21 cellular contexts compared by ENCODE assay signal in genomic region chr16:81472391-81472790, GRCh38. TPM values are rescaled to one million over a fixed set of nuclear protein-coding genes. Genes with fewer than 3 reads are reported as not detected.
A peak's percentile ranks its signal among the peaks of the same experiment; 100 is the strongest.
DNase-seq lines count a peak whose midpoint lies in the region; ATAC-seq and TF ChIP-seq lines count a peak whose summit lies in the region.
"Had no signal": no experiment of that assay in that cellular context is flagged by ENCODE, and none has a peak within 500 bp of the region (broad histone marks: within the 10 kb centered on the region; RNA-seq: fewer than 3 reads in every experiment).

No MANE protein-coding gene starts in this region.

- CTCF ChIA-PET in activated CD8-positive, alpha-beta T cell treated with anti-CD3 and anti-CD28 coated beads, Interleukin-2, amount 10 ng/mL, durations not matched to agents 7 days and 5 days (lab: Charles Lee): interaction anchor here (1.4 kb wide), 1 partner anchor 69 kb away, joined by 3 read pairs; no protein-coding TSS in a partner anchor
- CTCF ChIA-PET in activated CD8-positive, alpha-beta T cell treated with anti-CD3 and anti-CD28 coated beads for 36 hours (lab: Charles Lee): no interaction called here

- TF ChIP-seq EP300 in stomach (IDR thresholded peaks at IDR 0.05): no peak

- H3K36me3 ChIP-seq in liver (ENCODE audit: control insufficient read depth in 4 of 4, insufficient read depth in 3 of 4, low read depth in 1 of 4, low read length in 3 of 4) (peaks cover 0 to 4% (median 0%) of the 10 kb centered on the region in 4 donors), stomach (peaks cover 0 to 12% (median 8%) of the 10 kb centered on the region in 4 donors)
- H3K36me3 ChIP-seq: SJCRH30 had no signal

- peak overlapping the region; percentile 68 to 69 for H3K27ac ChIP-seq in liver (ENCODE audit: low read depth in 1 of 2, low read length in 2 of 2)
- H3K27ac ChIP-seq in stomach: peak overlapping the region; percentile 21 to 64 (median 45)
- H3K27ac ChIP-seq: body of pancreas, SJCRH30 had no signal

- intact Hi-C loops in activated CD8-positive, alpha-beta T cell treated with anti-CD3 and anti-CD28 coated beads for 36 hours (cut with micrococcal nuclease): no loop called here
- intact Hi-C loops in stomach (cut with DNase I; ENCODE audit: low total_unique reads): no loop called here

- POLR2A ChIA-PET in activated CD8-positive, alpha-beta T cell treated with anti-CD3 and anti-CD28 coated beads, Interleukin-2, amount 10 ng/mL, durations not matched to agents 7 days and 5 days (lab: Charles Lee): interaction anchor here (0.7 to 1.7 kb wide), 3 partner anchors 9 to 13 kb away, joined by 3 to 4 read pairs (median 3); no protein-coding TSS in a partner anchor
- POLR2A ChIA-PET in activated CD8-positive, alpha-beta T cell treated with anti-CD3 and anti-CD28 coated beads for 36 hours (lab: Charles Lee): interaction anchor here (0.6 to 1.5 kb wide), 3 partner anchors 22 to 1830 kb away, joined by 3 read pairs; no protein-coding TSS in a partner anchor

- H3K9me3 ChIP-seq in T-helper 17 cell (ENCODE audit: control insufficient read depth, low read length, poor library complexity, severe bottlenecking): no peaks in the 10 kb centered on the region
- no peaks in the 10 kb centered on the region for H3K9me3 ChIP-seq in liver (ENCODE audit: control insufficient read depth in 4 of 4, low read length in 3 of 4)
- H3K9me3 ChIP-seq in stomach: no peaks in the 10 kb centered on the region
- H3K9me3 ChIP-seq: body of pancreas, SJCRH30 had no signal

- H3K27me3 Mint-ChIP-seq in activated CD8-positive, alpha-beta T cell treated with anti-CD3 and anti-CD28 coated beads, Interleukin-2, amount 10 ng/mL, durations not matched to agents 7 days and 5 days (ENCODE audit: low read depth): no peaks in the 10 kb centered on the region
- H3K27me3 Mint-ChIP-seq in activated CD8-positive, alpha-beta T cell treated with anti-CD3 and anti-CD28 coated beads for 36 hours: no peaks in the 10 kb centered on the region
- H3K27me3 Mint-ChIP-seq in T-helper 17 cell: no peaks in the 10 kb centered on the region

- H3K27ac Mint-ChIP-seq in activated CD8-positive, alpha-beta T cell treated with anti-CD3 and anti-CD28 coated beads, Interleukin-2, amount 10 ng/mL, durations not matched to agents 7 days and 5 days: peak overlapping the region; percentile 43
- H3K27ac Mint-ChIP-seq in activated CD8-positive, alpha-beta T cell treated with anti-CD3 and anti-CD28 coated beads for 36 hours: no peak overlapping the region
- peak overlapping the region; percentile 69 for H3K27ac Mint-ChIP-seq in T-helper 17 cell

- no peak overlapping the region for H3K4me3 Mint-ChIP-seq in activated CD8-positive, alpha-beta T cell treated with anti-CD3 and anti-CD28 coated beads, Interleukin-2, amount 10 ng/mL, durations not matched to agents 7 days and 5 days
- H3K4me3 Mint-ChIP-seq in activated CD8-positive, alpha-beta T cell treated with anti-CD3 and anti-CD28 coated beads for 36 hours: no peak overlapping the region
- H3K4me3 Mint-ChIP-seq in T-helper 17 cell: no peak overlapping the region
- H3K4me3 Mint-ChIP-seq: CD8-positive, alpha-beta T cell had no signal

- no peaks in the 10 kb centered on the region for H3K27me3 ChIP-seq in liver (ENCODE audit: control insufficient read depth in 4 of 4, insufficient read depth in 4 of 4, low read length in 3 of 4)
- no peaks in the 10 kb centered on the region for H3K27me3 ChIP-seq in stomach
- H3K27me3 ChIP-seq: body of pancreas, SJCRH30 had no signal

- no peak for TF ChIP-seq POLR2A in stomach (IDR thresholded peaks at IDR 0.05)

- H3K4me1 ChIP-seq in liver (ENCODE audit: control insufficient read depth in 4 of 4, insufficient read depth in 4 of 4, low read length in 3 of 4) (peaks cover 15 to 54% (median 34%) of the 10 kb centered on the region in 4 donors), stomach (peaks cover 36 to 90% (median 66%) of the 10 kb centered on the region in 4 donors)
- H3K4me1 ChIP-seq: SJCRH30 had no signal

- peaks cover 95% of the 10 kb centered on the region for H3K4me1 Mint-ChIP-seq in activated CD8-positive, alpha-beta T cell treated with anti-CD3 and anti-CD28 coated beads, Interleukin-2, amount 10 ng/mL, durations not matched to agents 7 days and 5 days (ENCODE audit: low read depth)
- H3K4me1 Mint-ChIP-seq in activated CD8-positive, alpha-beta T cell treated with anti-CD3 and anti-CD28 coated beads for 36 hours (ENCODE audit: low read depth): peaks cover 69% of the 10 kb centered on the region
- H3K4me1 Mint-ChIP-seq in T-helper 17 cell: peaks cover 62% of the 10 kb centered on the region

- H3K36me3 Mint-ChIP-seq in activated CD8-positive, alpha-beta T cell treated with anti-CD3 and anti-CD28 coated beads, Interleukin-2, amount 10 ng/mL, durations not matched to agents 7 days and 5 days (ENCODE audit: low read depth): peaks cover 66% of the 10 kb centered on the region
- H3K36me3 Mint-ChIP-seq in activated CD8-positive, alpha-beta T cell treated with anti-CD3 and anti-CD28 coated beads for 36 hours (ENCODE audit: low read depth): peaks cover 9% of the 10 kb centered on the region
- no peaks in the 10 kb centered on the region for H3K36me3 Mint-ChIP-seq in T-helper 17 cell (ENCODE audit: low read depth)

- ATAC-seq in activated CD8-positive, alpha-beta T cell treated with anti-CD3 and anti-CD28 coated beads, Interleukin-2, amount 10 ng/mL, durations not matched to agents 7 days and 5 days: no peak
- ATAC-seq in activated CD8-positive, alpha-beta T cell treated with anti-CD3 and anti-CD28 coated beads for 36 hours: no peak
- no peak for ATAC-seq in T-helper 17 cell
- ATAC-seq: body of pancreas; CD8-positive, alpha-beta T cell; stimulated activated naive CD8-positive, alpha-beta T cell treated with anti-CD3 and anti-CD28 coated beads, Interleukin-15, Interleukin-2, amounts not matched to agents 100 U/mL and 50 U/mL, for 24 hours had no signal

- H3K9ac ChIP-seq in liver (ENCODE audit: low read depth in 1 of 2, low read length in 2 of 2): no peak overlapping the region

- no peak overlapping the region for H3K4me3 ChIP-seq in liver (ENCODE audit: low read depth in 1 of 3, low read length in 3 of 3)
- no peak overlapping the region for H3K4me3 ChIP-seq in stomach
- H3K4me3 ChIP-seq: body of pancreas, lung, SJCRH30 had no signal

- 94% methylated on average over 7 of the region's 7 CpGs for WGBS in liver
- WGBS in stomach, 5 donors: 78 to 94% (median 93%) methylated on average over 6 to 7 of the region's 7 CpGs

- TF ChIP-seq CTCF in activated CD8-positive, alpha-beta T cell treated with anti-CD3 and anti-CD28 coated beads for 36 hours (IDR thresholded peaks at IDR 0.05): no peak
- TF ChIP-seq CTCF in liver (IDR thresholded peaks at IDR 0.05; ENCODE audit: low read depth, low read length, missing input control): no peak
- no peak for TF ChIP-seq CTCF in stomach (IDR thresholded peaks at IDR 0.05)

- TF ChIP-seq RAD21 in liver (IDR thresholded peaks at IDR 0.05): no peak

- H3K9me3 Mint-ChIP-seq in activated CD8-positive, alpha-beta T cell treated with anti-CD3 and anti-CD28 coated beads, Interleukin-2, amount 10 ng/mL, durations not matched to agents 7 days and 5 days (ENCODE audit: insufficient read depth): no peaks in the 10 kb centered on the region
- H3K9me3 Mint-ChIP-seq in activated CD8-positive, alpha-beta T cell treated with anti-CD3 and anti-CD28 coated beads for 36 hours: no peaks in the 10 kb centered on the region
- H3K9me3 Mint-ChIP-seq: CD8-positive, alpha-beta T cell had no signal

- DNase-seq in activated CD8-positive, alpha-beta T cell treated with anti-CD3 and anti-CD28 coated beads, Interleukin-2, amount 10 ng/mL, durations not matched to agents 7 days and 5 days: no peak
- DNase-seq in activated CD8-positive, alpha-beta T cell treated with anti-CD3 and anti-CD28 coated beads for 36 hours: no peak
- DNase-seq in T-helper 17 cell (no peak), stomach (no peak), cortex of kidney (lab: John Stamatoyannopoulos, UW) (no peak), NCI-H510A (lab: John Stamatoyannopoulos, UW) (no peak), T-helper 9 cell (no peak)
- DNase-seq: 8988T; activated gamma-delta T cell treated with Interleukin-2 at 50 U/mL for 16 hours; activated T-cell treated with anti-CD3 and anti-CD28 coated beads for 4 hours; body of pancreas; CD8-positive, alpha-beta T cell; cerebellar nuclear complex; GOT3; NCI-H1092 treated with DMSO at 0.1 percent for 48 hours; NCI-H187 treated with DMSO at 0.1 percent for 48 hours; NCI-H526 treated with DMSO at 0.1 percent for 48 hours; SJCRH30; stimulated activated naive CD8-positive, alpha-beta T cell treated with anti-CD3 and anti-CD28 coated beads, Interleukin-15, Interleukin-2, amounts not matched to agents 100 U/mL and 50 U/mL, for 24 hours had no signal

TF ChIP-seq in liver, 16 proteins besides CTCF, POLR2A, EP300 and RAD21 (continues in another document):
- TF ChIP-seq GABPA (IDR thresholded peaks at IDR 0.05 in 1 of 2, conservative IDR thresholded peaks at IDR 0.05 in 1 of 2): no peak
- TF ChIP-seq YY1 (IDR thresholded peaks at IDR 0.05): no peak
- TF ChIP-seq, protein P1, sequence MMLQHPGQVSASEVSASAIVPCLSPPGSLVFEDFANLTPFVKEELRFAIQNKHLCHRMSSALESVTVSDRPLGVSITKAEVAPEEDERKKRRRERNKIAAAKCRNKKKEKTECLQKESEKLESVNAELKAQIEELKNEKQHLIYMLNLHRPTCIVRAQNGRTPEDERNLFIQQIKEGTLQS (IDR thresholded peaks at IDR 0.05): no peak
- TF ChIP-seq FOXA1 (IDR thresholded peaks at IDR 0.05): no peak
- TF ChIP-seq HNF4A (conservative IDR thresholded peaks at IDR 0.05): no peak
- no peak for TF ChIP-seq ZBTB33 (IDR thresholded peaks at IDR 0.05)

RNA-seq across cellular contexts. Expression of gene CMIP, which starts 27.8 kb away (rescaled TPM):
- 10 to 100 TPM; 62.5 to 70.4 TPM for total RNA-seq in activated CD8-positive, alpha-beta T cell treated with anti-CD3 and anti-CD28 coated beads, Interleukin-2, amount 10 ng/mL, durations not matched to agents 7 days and 5 days
- 10 to 100 TPM; 37.6 to 38.5 TPM for total RNA-seq in activated CD8-positive, alpha-beta T cell treated with anti-CD3 and anti-CD28 coated beads for 36 hours
- 10 to 100 TPM; 42.7 to 94.5 TPM for total RNA-seq in T-helper 17 cell
- total RNA-seq in liver: 10 to 100 TPM; 14.1 to 15.6 TPM
- 1 to 10 TPM; 1.7 to 6.1 TPM for polyA plus RNA-seq in liver
- total RNA-seq in stomach: 10 to 100 TPM; 11.1 to 71.0 (median 31.9) TPM
- 10 to 100 TPM; 11.5 to 54.3 (median 30.5) TPM for polyA plus RNA-seq in stomach
